1 cellular context compared by ENCODE assay signal in the genomic region with DNA sequence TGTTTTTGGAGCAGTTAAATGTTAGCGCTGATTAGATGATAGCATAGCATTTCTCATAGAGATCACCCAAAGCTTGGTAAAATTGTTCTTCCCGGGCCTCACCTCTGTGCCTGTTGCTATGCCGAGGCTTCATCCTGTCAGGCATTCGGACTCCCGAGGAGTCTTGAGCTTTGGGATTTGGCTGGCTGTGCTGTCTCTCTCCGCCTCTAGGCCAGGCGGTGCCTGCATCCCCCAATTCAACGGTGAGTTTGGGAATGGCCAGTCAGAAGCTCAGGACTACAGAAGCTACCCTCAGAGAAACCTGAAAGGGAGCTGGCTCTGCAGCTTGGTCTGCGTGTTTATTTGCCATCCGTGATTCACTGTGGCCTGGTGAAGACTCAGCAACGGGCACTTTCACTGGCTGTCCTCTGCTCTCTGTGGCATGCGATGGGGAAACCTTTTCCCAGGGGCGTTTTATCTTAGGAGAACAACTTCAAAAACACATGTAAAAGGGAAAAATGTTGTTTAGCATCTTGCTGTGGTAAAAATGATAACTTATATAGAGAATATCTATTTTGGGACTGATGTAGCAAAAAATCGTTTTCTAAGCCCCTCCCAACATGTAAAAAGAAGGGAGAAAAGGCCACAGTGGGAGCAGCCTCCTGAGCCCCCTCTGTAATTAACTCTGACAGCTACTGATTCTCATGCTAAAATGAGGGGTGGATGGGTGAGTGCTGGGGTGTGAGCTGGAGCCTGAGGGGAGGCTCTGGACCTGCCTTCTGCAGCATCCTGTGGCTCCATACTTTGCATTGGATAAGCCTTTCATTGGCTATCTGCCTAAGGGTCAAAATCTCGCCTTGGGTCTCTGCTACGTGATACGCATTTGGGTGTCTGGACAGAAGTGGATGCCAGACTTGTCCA.
TF ChIP-seq lines count a peak whose summit lies in the region.

No MANE protein-coding gene starts in this region.

TF ChIP-seq in H1, 55 proteins besides CTCF, POLR2A, EP300 and RAD21 (continued from another document):
- TF ChIP-seq SIX5 (IDR thresholded peaks at IDR 0.05; ENCODE audit: low read depth, low read length) (no peak), MAX (IDR thresholded peaks at IDR 0.05) (peak; percentile 5; the same call in 1 of the 2 replicates), TAF1 (IDR thresholded peaks at IDR 0.05; ENCODE audit: low read depth, low read length) (0 out of 2 replicates have a peak, but pooled peaks have one; percentile 16), GABPA (IDR thresholded peaks at IDR 0.05; ENCODE audit: borderline replicate concordance, insufficient read depth, low read length) (0 out of 2 replicates have a peak, but pooled peaks have one; percentile 25), ASH2L (IDR thresholded peaks at IDR 0.05; ENCODE audit: low read length) (peak; percentile 37), SIN3A (conservative IDR thresholded peaks at IDR 0.05 in 1 of 2, IDR thresholded peaks at IDR 0.05 in 1 of 2; ENCODE audit: low read depth in 1 of 2, low read length in 2 of 2) (no peak; a peak in 1 of 4 replicates), RFX5 (IDR thresholded peaks at IDR 0.05; ENCODE audit: borderline replicate concordance, low read depth, low read length) (no peak), YY1 (IDR thresholded peaks at IDR 0.05; ENCODE audit: low read depth, low read length) (no peak), NANOG (IDR thresholded peaks at IDR 0.05; ENCODE audit: insufficient read depth, low read depth, low read length, poor library complexity, severe bottlenecking) (peak; percentile 90), TBP (IDR thresholded peaks at IDR 0.05; ENCODE audit: low read depth, low read length) (no peak), TCF12 (IDR thresholded peaks at IDR 0.05; ENCODE audit: low read depth, low read length) (no peak), E2F6 (IDR thresholded peaks at IDR 0.05) (no peak), HDAC6 (IDR thresholded peaks at IDR 0.05; ENCODE audit: low read depth, low read length) (no peak), POU5F1 (IDR thresholded peaks at IDR 0.05; ENCODE audit: low read depth, low read length) (peak; percentile 86), USF2 (IDR thresholded peaks at IDR 0.05; ENCODE audit: low read length) (no peak), JUN (IDR thresholded peaks at IDR 0.05; ENCODE audit: low read depth, low read length) (no peak), ZNF274 (IDR thresholded peaks at IDR 0.05; ENCODE audit: borderline replicate concordance, extremely low read depth, low read length) (no peak), KDM4A (IDR thresholded peaks at IDR 0.05; ENCODE audit: low read depth, low read length, severe bottlenecking) (no peak), HDAC2 (IDR thresholded peaks at IDR 0.05; ENCODE audit: borderline replicate concordance in 1 of 2, low read depth in 2 of 2, low read length in 2 of 2) (peak; percentile 37 to 67; a peak in 1 of 4 replicates)
